24 cellular contexts compared by ENCODE assay signal in genomic region chr3:150054635-150055034, GRCh38.
"Had no signal": no experiment of that assay in that cellular context is flagged by ENCODE, and none has a peak within 500 bp of the region (broad histone marks: within the 10 kb centered on the region; RNA-seq: fewer than 3 reads in every experiment).

No MANE protein-coding gene starts in this region.

- H3K27me3 ChIP-seq: colonic mucosa, esophagus squamous epithelium, foreskin keratinocyte, gastrocnemius medialis, gastroesophageal sphincter, heart left ventricle, heart right ventricle had no signal

- H3K9me3 Mint-ChIP-seq: endodermal cell had no signal

- H3K4me3 Mint-ChIP-seq: dendritic cell treated with granulocyte-macrophage colony-stimulating factor and Interleukin-4, amounts not matched to agents 40 ng/mL and 50 ng/mL, for 4 days; effector memory CD8-positive, alpha-beta T cell; endodermal cell had no signal

- DNase-seq: colonic mucosa; cortex of kidney; dermis blood vessel endothelial cell; dorsolateral prefrontal cortex; effector CD4-positive, alpha-beta T cell; effector CD8-positive, alpha-beta T cell; effector memory CD4-positive, alpha-beta T cell; effector memory CD8-positive, alpha-beta T cell; endodermal cell; erythroblast; esophagus squamous epithelium; foreskin fibroblast; foreskin keratinocyte; foreskin melanocyte; gastrocnemius medialis; glutamatergic neuron; head of caudate nucleus; heart left ventricle; heart right ventricle had no signal

- H3K27ac ChIP-seq: colonic mucosa, coronary artery, dorsolateral prefrontal cortex, epithelial cell of prostate, esophagus squamous epithelium, foreskin keratinocyte, gastroesophageal sphincter, heart left ventricle, heart right ventricle had no signal

- H3K4me3 ChIP-seq: colonic mucosa, coronary artery, dorsolateral prefrontal cortex, esophagus squamous epithelium, gastrocnemius medialis, gastroesophageal sphincter, heart left ventricle, heart right ventricle had no signal

- H3K27ac Mint-ChIP-seq: dendritic cell treated with granulocyte-macrophage colony-stimulating factor and Interleukin-4, amounts not matched to agents 40 ng/mL and 50 ng/mL, for 4 days; effector memory CD8-positive, alpha-beta T cell; endodermal cell had no signal

- H3K36me3 ChIP-seq: colonic mucosa, esophagus squamous epithelium, gastrocnemius medialis, gastroesophageal sphincter, heart left ventricle, heart right ventricle had no signal

- H3K9me3 ChIP-seq: colonic mucosa, esophagus squamous epithelium, gastrocnemius medialis, gastroesophageal sphincter, heart left ventricle, heart right ventricle had no signal

- ATAC-seq: effector memory CD8-positive, alpha-beta T cell; esophagus mucosa; foreskin keratinocyte; gastroesophageal sphincter; heart left ventricle; heart right ventricle had no signal

- H3K4me1 ChIP-seq: colonic mucosa, esophagus squamous epithelium, foreskin keratinocyte, gastroesophageal sphincter, heart left ventricle, heart right ventricle had no signal
